In genomic region chr7:95491634-95492314, GRCh38 we compare ENCODE assay signal across 1 cellular context.
TF ChIP-seq lines count a peak whose summit lies in the region.

No MANE protein-coding gene starts in this region.

TF ChIP-seq in GM23338, 12 proteins besides CTCF, POLR2A, EP300 and RAD21 (continued from another document):
- TF ChIP-seq, protein P1, sequence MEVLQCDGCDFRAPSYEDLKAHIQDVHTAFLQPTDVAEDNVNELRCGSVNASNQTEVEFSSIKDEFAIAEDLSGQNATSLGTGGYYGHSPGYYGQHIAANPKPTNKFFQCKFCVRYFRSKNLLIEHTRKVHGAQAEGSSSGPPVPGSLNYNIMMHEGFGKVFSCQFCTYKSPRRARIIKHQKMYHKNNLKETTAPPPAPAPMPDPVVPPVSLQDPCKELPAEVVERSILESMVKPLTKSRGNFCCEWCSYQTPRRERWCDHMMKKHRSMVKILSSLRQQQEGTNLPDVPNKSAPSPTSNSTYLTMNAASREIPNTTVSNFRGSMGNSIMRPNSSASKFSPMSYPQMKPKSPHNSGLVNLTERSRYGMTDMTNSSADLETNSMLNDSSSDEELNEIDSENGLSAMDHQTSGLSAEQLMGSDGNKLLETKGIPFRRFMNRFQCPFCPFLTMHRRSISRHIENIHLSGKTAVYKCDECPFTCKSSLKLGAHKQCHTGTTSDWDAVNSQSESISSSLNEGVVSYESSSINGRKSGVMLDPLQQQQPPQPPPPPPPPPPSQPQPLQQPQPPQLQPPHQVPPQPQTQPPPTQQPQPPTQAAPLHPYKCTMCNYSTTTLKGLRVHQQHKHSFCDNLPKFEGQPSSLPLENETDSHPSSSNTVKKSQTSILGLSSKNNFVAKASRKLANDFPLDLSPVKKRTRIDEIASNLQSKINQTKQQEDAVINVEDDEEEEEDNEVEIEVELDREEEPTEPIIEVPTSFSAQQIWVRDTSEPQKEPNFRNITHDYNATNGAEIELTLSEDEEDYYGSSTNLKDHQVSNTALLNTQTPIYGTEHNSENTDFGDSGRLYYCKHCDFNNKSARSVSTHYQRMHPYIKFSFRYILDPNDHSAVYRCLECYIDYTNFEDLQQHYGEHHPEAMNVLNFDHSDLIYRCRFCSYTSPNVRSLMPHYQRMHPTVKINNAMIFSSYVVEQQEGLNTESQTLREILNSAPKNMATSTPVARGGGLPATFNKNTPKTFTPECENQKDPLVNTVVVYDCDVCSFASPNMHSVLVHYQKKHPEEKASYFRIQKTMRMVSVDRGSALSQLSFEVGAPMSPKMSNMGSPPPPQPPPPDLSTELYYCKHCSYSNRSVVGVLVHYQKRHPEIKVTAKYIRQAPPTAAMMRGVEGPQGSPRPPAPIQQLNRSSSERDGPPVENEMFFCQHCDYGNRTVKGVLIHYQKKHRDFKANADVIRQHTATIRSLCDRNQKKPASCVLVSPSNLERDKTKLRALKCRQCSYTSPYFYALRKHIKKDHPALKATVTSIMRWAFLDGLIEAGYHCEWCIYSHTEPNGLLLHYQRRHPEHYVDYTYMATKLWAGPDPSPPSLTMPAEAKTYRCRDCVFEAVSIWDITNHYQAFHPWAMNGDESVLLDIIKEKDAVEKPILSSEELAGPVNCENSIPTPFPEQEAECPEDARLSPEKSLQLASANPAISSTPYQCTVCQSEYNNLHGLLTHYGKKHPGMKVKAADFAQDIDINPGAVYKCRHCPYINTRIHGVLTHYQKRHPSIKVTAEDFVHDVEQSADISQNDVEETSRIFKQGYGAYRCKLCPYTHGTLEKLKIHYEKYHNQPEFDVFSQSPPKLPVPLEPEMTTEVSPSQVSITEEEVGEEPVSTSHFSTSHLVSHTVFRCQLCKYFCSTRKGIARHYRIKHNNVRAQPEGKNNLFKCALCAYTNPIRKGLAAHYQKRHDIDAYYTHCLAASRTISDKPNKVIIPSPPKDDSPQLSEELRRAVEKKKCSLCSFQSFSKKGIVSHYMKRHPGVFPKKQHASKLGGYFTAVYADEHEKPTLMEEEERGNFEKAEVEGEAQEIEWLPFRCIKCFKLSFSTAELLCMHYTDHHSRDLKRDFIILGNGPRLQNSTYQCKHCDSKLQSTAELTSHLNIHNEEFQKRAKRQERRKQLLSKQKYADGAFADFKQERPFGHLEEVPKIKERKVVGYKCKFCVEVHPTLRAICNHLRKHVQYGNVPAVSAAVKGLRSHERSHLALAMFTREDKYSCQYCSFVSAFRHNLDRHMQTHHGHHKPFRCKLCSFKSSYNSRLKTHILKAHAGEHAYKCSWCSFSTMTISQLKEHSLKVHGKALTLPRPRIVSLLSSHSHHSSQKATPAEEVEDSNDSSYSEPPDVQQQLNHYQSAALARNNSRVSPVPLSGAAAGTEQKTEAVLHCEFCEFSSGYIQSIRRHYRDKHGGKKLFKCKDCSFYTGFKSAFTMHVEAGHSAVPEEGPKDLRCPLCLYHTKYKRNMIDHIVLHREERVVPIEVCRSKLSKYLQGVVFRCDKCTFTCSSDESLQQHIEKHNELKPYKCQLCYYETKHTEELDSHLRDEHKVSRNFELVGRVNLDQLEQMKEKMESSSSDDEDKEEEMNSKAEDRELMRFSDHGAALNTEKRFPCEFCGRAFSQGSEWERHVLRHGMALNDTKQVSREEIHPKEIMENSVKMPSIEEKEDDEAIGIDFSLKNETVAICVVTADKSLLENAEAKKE (CRISPR knock-in tag; IDR thresholded peaks at IDR 0.05), result no peak
- TF ChIP-seq EZH2 (IDR thresholded peaks at IDR 0.05; ENCODE audit: low read depth, unreplicated experiment), result no peak
